Comparison of ENCODE assay signal across 18 cellular contexts in the genomic region with DNA sequence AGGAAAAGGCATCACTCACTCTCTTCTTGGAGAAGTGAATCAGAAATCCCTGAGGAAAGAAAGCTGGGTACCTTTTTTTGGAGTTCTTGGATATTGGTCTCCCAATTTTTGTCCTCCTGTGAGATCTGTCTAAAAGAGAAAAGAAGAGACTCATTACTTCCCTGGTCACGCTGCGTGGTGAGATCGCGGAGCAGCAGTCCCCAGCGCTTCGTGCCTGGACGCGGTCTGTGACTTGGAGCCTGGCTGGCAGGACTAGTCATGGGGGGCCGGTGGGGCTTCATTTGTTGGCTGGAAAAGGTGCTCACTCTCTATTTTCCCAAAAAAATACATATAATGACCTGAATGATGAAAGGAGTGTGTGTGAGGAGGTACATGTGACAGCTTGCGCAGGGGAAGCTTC.
A peak's percentile ranks its signal among the peaks of the same experiment; 100 is the strongest.
DNase-seq lines count a peak whose midpoint lies in the region; ATAC-seq and TF ChIP-seq lines count a peak whose summit lies in the region.
"Had no signal": no experiment of that assay in that cellular context is flagged by ENCODE, and none has a peak within 500 bp of the region (broad histone marks: within the 10 kb centered on the region; RNA-seq: fewer than 3 reads in every experiment).

No MANE protein-coding gene starts in this region.

- no peak overlapping the region for H3K9ac ChIP-seq in BLaER1

- no peak overlapping the region for H3K27ac ChIP-seq in BLaER1
- no peak overlapping the region for H3K27ac ChIP-seq in GM23338 (ENCODE audit: low read depth)
- no peak overlapping the region for H3K27ac ChIP-seq in adrenal gland
- H3K27ac ChIP-seq: 22Rv1 had no signal

- no peak overlapping the region for H3K4me3 Mint-ChIP-seq in GM23338
- H3K4me3 Mint-ChIP-seq: B cell, HFFc6 had no signal

- no peaks in the 10 kb centered on the region for H3K36me3 ChIP-seq in BLaER1
- no peaks in the 10 kb centered on the region for H3K36me3 ChIP-seq in GM23338 (ENCODE audit: insufficient read depth)
- H3K36me3 ChIP-seq in adrenal gland (replicated peaks in 1 of 2), result no peaks in the 10 kb centered on the region
- H3K36me3 ChIP-seq: HAP-1 had no signal

- DNase-seq in astrocyte of the hippocampus (ENCODE audit: low read depth, low spot score) (peak; percentile 14), left kidney (ENCODE audit: low read depth, low spot score) (peak; percentile 42), GM23338 (ENCODE audit: low spot score) (no peak), adrenal gland (no peak)
- DNase-seq in stimulated activated naive CD4-positive, alpha-beta T cell (lab: John Stamatoyannopoulos, UW), result no peak
- DNase-seq: C1 segment of cervical spinal cord; Calu3; CD4-positive, alpha-beta memory T cell; COR-L47; DMS53; DMS79 treated with DMSO at 0.1 percent for 48 hours; GF-D8; GOT3; HFFc6 had no signal

- no peak overlapping the region for H3K27ac Mint-ChIP-seq in GM23338
- H3K27ac Mint-ChIP-seq: B cell; CD4-positive, alpha-beta memory T cell; HFFc6 had no signal

- peaks cover 4% of the 10 kb centered on the region for H3K27me3 Mint-ChIP-seq in GM23338 (ENCODE audit: insufficient read depth, low read depth, poor library complexity)
- H3K27me3 Mint-ChIP-seq: B cell; CD4-positive, alpha-beta memory T cell had no signal

- H3K9me3 ChIP-seq in BLaER1 (no peaks in the 10 kb centered on the region), adrenal gland (replicated peaks in 1 of 3) (no peaks in the 10 kb centered on the region)
- H3K9me3 ChIP-seq: HAP-1 had no signal

- TF ChIP-seq CTCF in GM23338 (conservative IDR thresholded peaks at IDR 0.05; ENCODE audit: low read depth in 2 of 2) (no peak), adrenal gland (IDR thresholded peaks at IDR 0.05) (no peak)

- H3K4me1 Mint-ChIP-seq in GM23338, result no peaks in the 10 kb centered on the region
- H3K4me1 Mint-ChIP-seq: CD4-positive, alpha-beta memory T cell had no signal

- H3K27me3 ChIP-seq in BLaER1 (no peaks in the 10 kb centered on the region), GM23338 (ENCODE audit: insufficient read depth) (no peaks in the 10 kb centered on the region), adrenal gland (no peaks in the 10 kb centered on the region)

- H3K4me2 ChIP-seq in BLaER1, result peak overlapping the region; percentile 67
- no peak overlapping the region for H3K4me2 ChIP-seq in GM23338

- no peaks in the 10 kb centered on the region; the same call in 2 of the 3 replicates for H3K36me3 Mint-ChIP-seq in GM23338 (ENCODE audit: low read depth)
- H3K36me3 Mint-ChIP-seq: CD4-positive, alpha-beta memory T cell had no signal

- 92 to 99% (median 96%) methylated on average over 10 of the region's 10 CpGs for WGBS in adrenal gland, 4 donors

- no peaks in the 10 kb centered on the region for H3K79me2 ChIP-seq in GM23338 (replicated peaks; ENCODE audit: insufficient read depth)

- H3K4me3 ChIP-seq in BLaER1 (no peak overlapping the region), GM23338 (no peak overlapping the region), adrenal gland (no peak overlapping the region)
- H3K4me3 ChIP-seq: HAP-1 had no signal

- no peak overlapping the region for H2AFZ ChIP-seq in GM23338

- ATAC-seq in GM23338, result no peak

- H4K20me1 ChIP-seq in BLaER1 (no peaks in the 10 kb centered on the region), GM23338 (replicated peaks; ENCODE audit: insufficient read depth) (no peaks in the 10 kb centered on the region)

- H3F3A ChIP-seq in GM23338 (replicated peaks; ENCODE audit: low read depth), result no peaks in the 10 kb centered on the region

- H3K9me3 Mint-ChIP-seq in GM23338, result no peaks in the 10 kb centered on the region

- H3K9me2 ChIP-seq in GM23338 (ENCODE audit: insufficient read depth), result no peaks in the 10 kb centered on the region

- H3K4me1 ChIP-seq in BLaER1 (peaks cover 60% of the 10 kb centered on the region), GM23338 (ENCODE audit: insufficient read depth) (no peaks in the 10 kb centered on the region), adrenal gland (replicated peaks in 1 of 2) (no peaks in the 10 kb centered on the region)
- H3K4me1 ChIP-seq: HAP-1 had no signal

- intact Hi-C loops in adrenal gland (cut with DNase I), result no loop called here

- no peak for TF ChIP-seq POLR2A in adrenal gland (IDR thresholded peaks at IDR 0.05)

TF ChIP-seq in GM23338, 12 proteins besides CTCF, POLR2A, EP300 and RAD21:
- no peak for TF ChIP-seq STAT1 (IDR thresholded peaks at IDR 0.05; ENCODE audit: unreplicated experiment)
- TF ChIP-seq ZNF114 (CRISPR knock-in tag; IDR thresholded peaks at IDR 0.05), result no peak
- no peak for TF ChIP-seq POLR2AphosphoS5 (IDR thresholded peaks at IDR 0.05; ENCODE audit: low read depth)
- no peak for TF ChIP-seq NANOG (IDR thresholded peaks at IDR 0.05; ENCODE audit: borderline replicate concordance)
- no peak for TF ChIP-seq JUNB (IDR thresholded peaks at IDR 0.05; ENCODE audit: unreplicated experiment)

Comparison
In these comparisons a context has a peak if more than half of its experiments do, and no peak if none do; other contexts are left out.
1. DNase-seq: peak in astrocyte of the hippocampus (single experiment) and left kidney (single experiment); none in GM23338 (single experiment), stimulated activated naive CD4-positive, alpha-beta T cell (0 of 6) and adrenal gland (0 of 7).